In the genomic region with DNA sequence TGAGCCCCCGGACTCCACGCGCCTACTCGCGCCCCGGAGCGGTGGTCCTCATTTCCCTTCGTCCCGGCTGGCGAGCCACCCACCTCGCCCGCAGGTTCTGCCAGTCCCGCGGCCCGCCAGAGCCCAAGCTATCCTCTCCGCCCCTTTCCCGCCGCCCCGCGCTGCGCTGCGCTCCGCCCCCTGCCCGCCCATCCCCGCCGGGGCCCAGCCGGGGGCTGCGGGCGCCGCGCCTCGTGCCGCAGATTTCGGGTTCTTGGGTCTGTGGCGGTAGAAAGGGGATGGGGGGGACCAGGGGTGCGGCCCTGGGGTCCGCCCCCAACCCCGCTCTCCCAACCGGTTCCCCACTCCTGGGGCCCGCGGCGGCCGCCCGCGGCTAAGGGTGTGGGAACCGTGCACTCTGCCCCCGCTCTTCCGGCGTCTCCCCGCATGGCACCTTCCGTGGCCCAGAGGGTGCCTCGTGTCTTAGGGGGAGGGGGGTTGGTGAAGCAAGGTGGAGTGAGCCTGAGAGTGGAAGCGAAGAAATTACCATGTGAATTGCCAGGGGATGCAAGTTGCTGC, we compare ENCODE assay signal across 8 cellular contexts.
DNase-seq lines count a peak whose midpoint lies in the region; ATAC-seq lines count a peak whose summit lies in the region.

No MANE protein-coding gene starts in this region.

- H3K4me3 Mint-ChIP-seq in activated T-helper 17 cell treated with anti-CD3 and anti-CD28 coated beads, Interleukin-2, amount 50 U/mL, for 72 hours = peak overlapping the region; percentile 95

- H3K27me3 ChIP-seq in NT2/D1 (ENCODE audit: insufficient read depth, insufficient read length) (no peaks in the 10 kb centered on the region), rectal smooth muscle tissue (ENCODE audit: control insufficient read depth, insufficient read depth, low read length) (peaks cover 2% of the 10 kb centered on the region)

- ATAC-seq in GM21717 (IDR thresholded peaks at IDR 0.05; ENCODE audit: unreplicated experiment) = peak; percentile 47
- peak; percentile 78 for ATAC-seq in activated T-helper 17 cell treated with anti-CD3 and anti-CD28 coated beads, Interleukin-2, amount 50 U/mL, for 72 hours (replicated peaks)
- no peak for ATAC-seq in HG03139 (IDR thresholded peaks at IDR 0.05; ENCODE audit: unreplicated experiment)
- ATAC-seq in GM19328 (IDR thresholded peaks at IDR 0.05; ENCODE audit: unreplicated experiment) = no peak

- peaks cover 45% of the 10 kb centered on the region for H3K36me3 Mint-ChIP-seq in activated T-helper 17 cell treated with anti-CD3 and anti-CD28 coated beads, Interleukin-2, amount 50 U/mL, for 72 hours (ENCODE audit: low read depth)

- H3K9ac ChIP-seq in NT2/D1 (ENCODE audit: insufficient read length, low read depth) (peak overlapping the region; percentile 96), rectal smooth muscle tissue (ENCODE audit: low read length) (no peak overlapping the region)

- intact Hi-C loops in head of caudate nucleus (cut with DNase I) = no loop called here

- DNase-seq in NT2/D1 (ENCODE audit: low read depth, low spot score) (peak; percentile 80), head of caudate nucleus (peak in 35 of 42 donors; percentile 8 to 65 (median 33)), GOT3 (lab: John Stamatoyannopoulos, UW) (no peak)

- H3K4me1 Mint-ChIP-seq in activated T-helper 17 cell treated with anti-CD3 and anti-CD28 coated beads, Interleukin-2, amount 50 U/mL, for 72 hours = peaks cover 7% of the 10 kb centered on the region

- peak overlapping the region; percentile 93 for H3K27ac Mint-ChIP-seq in activated T-helper 17 cell treated with anti-CD3 and anti-CD28 coated beads, Interleukin-2, amount 50 U/mL, for 72 hours

- H3K4me3 ChIP-seq in NT2/D1 (ENCODE audit: insufficient read length, low read depth) = peak overlapping the region; percentile 90
- H3K4me3 ChIP-seq in rectal smooth muscle tissue (ENCODE audit: low read length) = peak overlapping the region; percentile 66

- H3K36me3 ChIP-seq in NT2/D1 (ENCODE audit: insufficient read depth, insufficient read length, low read length) (peaks cover 24% of the 10 kb centered on the region), rectal smooth muscle tissue (ENCODE audit: control insufficient read depth, insufficient read depth, low read length) (no peaks in the 10 kb centered on the region)

- H3K9me3 ChIP-seq in NT2/D1 (ENCODE audit: insufficient read depth, low read length) = no peaks in the 10 kb centered on the region

- H3K27me3 Mint-ChIP-seq in activated T-helper 17 cell treated with anti-CD3 and anti-CD28 coated beads, Interleukin-2, amount 50 U/mL, for 72 hours = no peaks in the 10 kb centered on the region

- no peak overlapping the region for H3K27ac ChIP-seq in rectal smooth muscle tissue (ENCODE audit: low read depth, low read length)

- H3K4me1 ChIP-seq in NT2/D1 (ENCODE audit: insufficient read depth, insufficient read length) (no peaks in the 10 kb centered on the region), rectal smooth muscle tissue (ENCODE audit: control insufficient read depth, insufficient read depth, low read length) (no peaks in the 10 kb centered on the region)

- no peaks in the 10 kb centered on the region for H3K9me3 Mint-ChIP-seq in activated T-helper 17 cell treated with anti-CD3 and anti-CD28 coated beads, Interleukin-2, amount 50 U/mL, for 72 hours

Comparison
In these comparisons a context has a peak if more than half of its experiments do, and no peak if none do; other contexts are left out.
1. ATAC-seq: peak in GM21717 (single experiment) and activated T-helper 17 cell treated with anti-CD3 and anti-CD28 coated beads, Interleukin-2, amount 50 U/mL, for 72 hours (single experiment); none in HG03139 (single experiment) and GM19328 (single experiment).